ENCODE assay signal across 28 cellular contexts in the genomic region with DNA sequence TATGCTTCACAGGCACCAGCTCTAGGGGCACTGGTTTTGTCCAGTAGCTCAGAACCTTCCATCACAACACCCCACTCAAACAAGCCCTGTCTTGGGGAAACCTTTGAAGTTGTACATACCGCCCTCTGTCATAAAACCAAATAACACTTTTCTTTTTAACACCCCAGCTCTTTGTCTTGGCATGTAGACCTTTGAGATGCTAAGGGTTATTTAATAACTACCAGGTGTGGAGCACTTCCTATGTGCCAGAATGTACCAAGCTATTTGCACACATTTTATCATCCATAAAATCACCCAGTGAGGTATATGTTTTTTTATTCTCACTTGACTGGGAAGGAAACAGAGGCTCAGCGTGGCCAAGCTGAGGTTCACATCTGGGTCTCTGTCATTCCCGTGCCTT.
"Had no signal": no experiment of that assay in that cellular context is flagged by ENCODE, and none has a peak within 500 bp of the region (broad histone marks: within the 10 kb centered on the region; RNA-seq: fewer than 3 reads in every experiment).

No MANE protein-coding gene starts in this region.

- H3K27me3 Mint-ChIP-seq: activated CD4-positive, alpha-beta memory T cell treated with anti-CD3 and anti-CD28 coated beads, Interleukin-2, amount 10 ng/mL, durations not matched to agents 7 days and 5 days; activated CD4-positive, alpha-beta T cell treated with anti-CD3 and anti-CD28 coated beads, Interleukin-2, amount 10 ng/mL, durations not matched to agents 7 days and 5 days; activated naive CD4-positive, alpha-beta T cell treated with anti-CD3 and anti-CD28 coated beads, Interleukin-2, amount 10 ng/mL, durations not matched to agents 7 days and 5 days; activated naive CD8-positive, alpha-beta T cell treated with anti-CD3 and anti-CD28 coated beads, Interleukin-2, amount 10 ng/mL, durations not matched to agents 7 days and 5 days had no signal

- H3K27ac Mint-ChIP-seq: activated CD4-positive, alpha-beta memory T cell treated with anti-CD3 and anti-CD28 coated beads, Interleukin-2, amount 10 ng/mL, durations not matched to agents 7 days and 5 days; activated CD4-positive, alpha-beta T cell treated with anti-CD3 and anti-CD28 coated beads, Interleukin-2, amount 10 ng/mL, durations not matched to agents 7 days and 5 days; activated naive CD4-positive, alpha-beta T cell treated with anti-CD3 and anti-CD28 coated beads, Interleukin-2, amount 10 ng/mL, durations not matched to agents 7 days and 5 days; activated naive CD4-positive, alpha-beta T cell treated with anti-CD3 and anti-CD28 coated beads, Interleukin-2, amount 50 U/mL, for 72 hours; activated naive CD8-positive, alpha-beta T cell treated with anti-CD3 and anti-CD28 coated beads, Interleukin-2, amount 10 ng/mL, durations not matched to agents 7 days and 5 days; activated T-helper 1 cell treated with anti-CD3 and anti-CD28 coated beads, Interleukin-12 subunit alpha, Interleukin-12 subunit beta, Interleukin-2, Interleukin-4 antibody, amounts not matched to agents 30 ng/mL and 10 ng/mL and 1 ng/mL, durations not matched to agents 14 hours and 24 hours and 36 hours; activated T-helper 2 cell treated with anti-CD3 and anti-CD28 coated beads, Interferon-gamma antibody, Interleukin-2, Interleukin-4, amounts not matched to agents 10 μg/mL and 5 μg/mL and 100 μg/mL, durations not matched to agents 14 hours and 24 hours and 36 hours; brain; endodermal cell had no signal

- H3K4me3 ChIP-seq: ascending aorta, breast epithelium, cardiac muscle cell, colonic mucosa had no signal

- H3K36me3 ChIP-seq: breast epithelium, cardiac muscle cell, colonic mucosa had no signal

- H3K27me3 ChIP-seq: ascending aorta, breast epithelium, cardiac muscle cell, colonic mucosa had no signal

- DNase-seq: activated CD4-positive, alpha-beta memory T cell treated with anti-CD3 and anti-CD28 coated beads, Interleukin-2, amount 10 ng/mL, durations not matched to agents 7 days and 5 days; activated CD4-positive, alpha-beta T cell treated with anti-CD3 and anti-CD28 coated beads for 1 hour; activated CD4-positive, alpha-beta T cell treated with anti-CD3 and anti-CD28 coated beads for 4 hours; activated CD4-positive, alpha-beta T cell treated with anti-CD3 and anti-CD28 coated beads, Interleukin-2, amount 10 ng/mL, durations not matched to agents 7 days and 5 days; activated CD4-positive, alpha-beta T cell treated with anti-CD3 and anti-CD28 coated beads, Interleukin-2, amount 50 U/mL, for 4 hours; activated gamma-delta T cell; activated naive CD4-positive, alpha-beta T cell; activated naive CD4-positive, alpha-beta T cell treated with anti-CD3 and anti-CD28 coated beads, Interleukin-2, amount 10 ng/mL, durations not matched to agents 7 days and 5 days; activated naive CD8-positive, alpha-beta T cell treated with anti-CD3 and anti-CD28 coated beads, Interleukin-2, amount 10 ng/mL, durations not matched to agents 7 days and 5 days; activated T-cell treated with anti-CD3 and anti-CD28 coated beads, Interleukin-2, amount 50 U/mL, for 1 hour; activated T-cell treated with anti-CD3 and anti-CD28 coated beads, Interleukin-2, amount 50 U/mL, for 48 hours; central memory CD4-positive, alpha-beta T cell; cerebellar nuclear complex; colonic mucosa; effector memory CD4-positive, alpha-beta T cell; endodermal cell; foreskin fibroblast; head of caudate nucleus; T-helper 2 cell had no signal

- H3K4me1 Mint-ChIP-seq: activated CD4-positive, alpha-beta memory T cell treated with anti-CD3 and anti-CD28 coated beads, Interleukin-2, amount 10 ng/mL, durations not matched to agents 7 days and 5 days; activated CD4-positive, alpha-beta T cell treated with anti-CD3 and anti-CD28 coated beads, Interleukin-2, amount 10 ng/mL, durations not matched to agents 7 days and 5 days; activated naive CD4-positive, alpha-beta T cell treated with anti-CD3 and anti-CD28 coated beads, Interleukin-2, amount 10 ng/mL, durations not matched to agents 7 days and 5 days; activated naive CD8-positive, alpha-beta T cell treated with anti-CD3 and anti-CD28 coated beads, Interleukin-2, amount 10 ng/mL, durations not matched to agents 7 days and 5 days; brain had no signal

- H3K4me1 ChIP-seq: ascending aorta, breast epithelium had no signal

- H3K36me3 Mint-ChIP-seq: activated naive CD4-positive, alpha-beta T cell treated with anti-CD3 and anti-CD28 coated beads, Interleukin-2, amount 10 ng/mL, durations not matched to agents 7 days and 5 days; activated naive CD4-positive, alpha-beta T cell treated with anti-CD3 and anti-CD28 coated beads, Interleukin-2, amount 50 U/mL, for 72 hours; brain had no signal

- H3K9me3 Mint-ChIP-seq: activated CD4-positive, alpha-beta memory T cell treated with anti-CD3 and anti-CD28 coated beads, Interleukin-2, amount 10 ng/mL, durations not matched to agents 7 days and 5 days; activated CD4-positive, alpha-beta T cell treated with anti-CD3 and anti-CD28 coated beads, Interleukin-2, amount 10 ng/mL, durations not matched to agents 7 days and 5 days; activated naive CD4-positive, alpha-beta T cell treated with anti-CD3 and anti-CD28 coated beads, Interleukin-2, amount 10 ng/mL, durations not matched to agents 7 days and 5 days; activated naive CD4-positive, alpha-beta T cell treated with anti-CD3 and anti-CD28 coated beads, Interleukin-2, amount 50 U/mL, for 72 hours; activated naive CD8-positive, alpha-beta T cell treated with anti-CD3 and anti-CD28 coated beads, Interleukin-2, amount 10 ng/mL, durations not matched to agents 7 days and 5 days; activated T-helper 1 cell treated with anti-CD3 and anti-CD28 coated beads, Interleukin-12 subunit alpha, Interleukin-12 subunit beta, Interleukin-2, Interleukin-4 antibody, amounts not matched to agents 30 ng/mL and 10 ng/mL and 1 ng/mL, durations not matched to agents 14 hours and 24 hours and 36 hours; activated T-helper 2 cell treated with anti-CD3 and anti-CD28 coated beads, Interferon-gamma antibody, Interleukin-2, Interleukin-4, amounts not matched to agents 10 μg/mL and 5 μg/mL and 100 μg/mL, durations not matched to agents 14 hours and 24 hours and 36 hours; brain; endodermal cell; WTC11 had no signal

- FAIRE-seq: frontal cortex had no signal

- H3K4me3 Mint-ChIP-seq: activated CD4-positive, alpha-beta memory T cell treated with anti-CD3 and anti-CD28 coated beads, Interleukin-2, amount 10 ng/mL, durations not matched to agents 7 days and 5 days; activated CD4-positive, alpha-beta T cell treated with anti-CD3 and anti-CD28 coated beads, Interleukin-2, amount 10 ng/mL, durations not matched to agents 7 days and 5 days; activated naive CD4-positive, alpha-beta T cell treated with anti-CD3 and anti-CD28 coated beads, Interleukin-2, amount 10 ng/mL, durations not matched to agents 7 days and 5 days; activated naive CD8-positive, alpha-beta T cell treated with anti-CD3 and anti-CD28 coated beads, Interleukin-2, amount 10 ng/mL, durations not matched to agents 7 days and 5 days; activated T-helper 1 cell treated with anti-CD3 and anti-CD28 coated beads, Interleukin-12 subunit alpha, Interleukin-12 subunit beta, Interleukin-2, Interleukin-4 antibody, amounts not matched to agents 30 ng/mL and 10 ng/mL and 1 ng/mL, durations not matched to agents 14 hours and 24 hours and 36 hours; brain; endodermal cell; WTC11 had no signal

- H3K9me3 ChIP-seq: ascending aorta, breast epithelium, colonic mucosa had no signal

- H3K27ac ChIP-seq: ascending aorta, breast epithelium, cardiac muscle cell, colonic mucosa had no signal
